Comparison of ENCODE assay signal across 8 cellular contexts in genomic region chr6:89145461-89145961, GRCh38. TPM values are rescaled to one million over a fixed set of nuclear protein-coding genes. Genes with fewer than 3 reads are reported as not detected.
DNase-seq lines count a peak whose midpoint lies in the region; ATAC-seq and TF ChIP-seq lines count a peak whose summit lies in the region.

No MANE protein-coding gene starts in this region.

- peak overlapping the region; percentile 52 for H3K27ac ChIP-seq in substantia nigra (ENCODE audit: low read depth, low read length, poor library complexity, severe bottlenecking)

- peak overlapping the region; percentile 67 for H3K4me3 ChIP-seq in lower leg skin (ENCODE audit: low read depth, poor library complexity, severe bottlenecking)

- ATAC-seq in GM19372 (IDR thresholded peaks at IDR 0.05; ENCODE audit: low read depth, unreplicated experiment) (peak; percentile 58), HG03378 (IDR thresholded peaks at IDR 0.05; ENCODE audit: unreplicated experiment) (peak; percentile 71)

- TF ChIP-seq POLR2A in lower leg skin (IDR thresholded peaks at IDR 0.05) = no peak

- DNase-seq in Daoy (ENCODE audit: low read depth) (peak; percentile 15), RKO (ENCODE audit: low spot score) (peak; percentile 73), cerebellum (ENCODE audit: low spot score) (peak; percentile 33), lower leg skin (ENCODE audit: low spot score in 2 of 2) (no peak), substantia nigra (lab: John Stamatoyannopoulos, UW) (no peak), NCI-H128 (lab: John Stamatoyannopoulos, UW; ENCODE audit: unreplicated experiment) (no peak)

- intact Hi-C loops in lower leg skin (cut with DNase I; ENCODE audit: low total_unique reads) = no loop called here

- WGBS in lower leg skin, 2 donors = 0 to 1% methylated on average over 13 to 15 of the region's 16 CpGs

- TF ChIP-seq CTCF in lower leg skin (IDR thresholded peaks at IDR 0.05) = no peak

RNA-seq across cellular contexts. Expression of gene PM20D2, which starts 0.3 kb away (rescaled TPM):
- total RNA-seq in Daoy (2014; rRNA removed; shearing (Covaris generic)) = 15.5 and 15.9 TPM in 2 replicates
- total RNA-seq in cerebellum = 22.3 TPM
- 10 to 100 TPM; 10.6 to 19.4 (median 15.7) TPM for total RNA-seq in lower leg skin

RNA-seq across cellular contexts. Expression of gene SRSF12, which starts 27.6 kb away (rescaled TPM):
- 0.36 and 0.51 TPM in 2 replicates for total RNA-seq in Daoy (2014; rRNA removed; shearing (Covaris generic))
- total RNA-seq in cerebellum = 38.0 TPM
- total RNA-seq in lower leg skin = under 1 TPM in 1 of 4 donors, not detected in 3; 0.49 TPM

Comparison
In these comparisons a context has a peak if more than half of its experiments do, and no peak if none do; other contexts are left out.
1. DNase-seq: peak in Daoy (single experiment), RKO (single experiment) and cerebellum (single experiment); none in lower leg skin (0 of 2), substantia nigra (0 of 49) and NCI-H128 (single experiment).
2. RNA of gene SRSF12, which starts 27.6 kb away (total RNA-seq): 38.0 TPM in cerebellum (single experiment); 0.36 to 0.51 TPM in Daoy and 0.49 TPM in lower leg skin; every median in the first group is over 10 times any median in the second.